28 cellular contexts compared by ENCODE assay signal in the genomic region with DNA sequence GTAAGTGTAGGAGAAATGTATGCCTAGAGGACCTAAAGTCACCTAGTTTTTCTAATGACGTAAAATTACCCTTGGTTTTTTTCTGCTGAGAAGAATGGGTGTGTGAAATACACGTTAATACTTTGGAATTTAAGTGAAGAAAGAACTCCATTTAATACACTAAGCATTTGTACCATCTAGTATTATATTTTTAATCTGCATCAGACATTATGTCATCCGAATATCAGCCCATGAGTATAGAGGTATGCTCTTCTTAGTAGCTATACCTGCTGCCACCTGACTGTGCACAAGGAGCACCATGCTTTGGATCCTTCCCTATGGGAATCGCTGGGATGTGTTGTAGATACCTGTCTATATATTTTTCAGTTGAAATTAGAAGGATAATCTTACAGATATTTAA.
"Had no signal": no experiment of that assay in that cellular context is flagged by ENCODE, and none has a peak within 500 bp of the region (broad histone marks: within the 10 kb centered on the region; RNA-seq: fewer than 3 reads in every experiment).

No MANE protein-coding gene starts in this region.

- H3K27ac Mint-ChIP-seq: activated CD8-positive, alpha-beta T cell treated with anti-CD3 and anti-CD28 coated beads for 36 hours; activated naive CD8-positive, alpha-beta T cell; activated T-helper 17 cell treated with anti-CD3 and anti-CD28 coated beads, Interleukin-2, amount 50 U/mL, for 72 hours; effector memory CD8-positive, alpha-beta T cell; WTC11 had no signal

- DNase-seq: activated CD4-positive, alpha-beta T cell treated with anti-CD3 and anti-CD28 coated beads for 48 hours; activated CD4-positive, alpha-beta T cell treated with anti-CD3 and anti-CD28 coated beads, Interleukin-2, amount 50 U/mL, for 1 hour; activated CD4-positive, alpha-beta T cell treated with anti-CD3 and anti-CD28 coated beads, Interleukin-2, amount 50 U/mL, for 48 hours; activated CD8-positive, alpha-beta memory T cell treated with anti-CD3 and anti-CD28 coated beads for 24 hours; activated CD8-positive, alpha-beta T cell treated with anti-CD3 and anti-CD28 coated beads for 36 hours; activated effector memory CD4-positive, alpha-beta T cell treated with Interleukin-2 at 50 U/mL for 16 hours; activated gamma-delta T cell treated with Interleukin-2 at 50 U/mL for 16 hours; activated naive CD4-positive, alpha-beta T cell treated with anti-CD3 and anti-CD28 coated beads, Interleukin-2, amount 50 U/mL, for 16 hours; activated naive CD4-positive, alpha-beta T cell treated with Interleukin-2 at 50 U/mL for 16 hours; activated T-cell treated with anti-CD3 and anti-CD28 coated beads, Interleukin-2, amount 50 U/mL, for 4 hours; amniotic stem cell; aorta; brain microvascular endothelial cell; caudate nucleus; cortex of kidney; dermis blood vessel endothelial cell; effector CD4-positive, alpha-beta T cell; effector memory CD8-positive, alpha-beta T cell; foreskin fibroblast; heart right ventricle; T-helper 2 cell had no signal

- H3K27ac ChIP-seq: brain microvascular endothelial cell, gastroesophageal sphincter, hepatocyte, VCaP had no signal

- H3K9me3 ChIP-seq: gastroesophageal sphincter, heart right ventricle had no signal

- H3K36me3 ChIP-seq: brain microvascular endothelial cell, gastroesophageal sphincter had no signal

- H3K4me3 Mint-ChIP-seq: activated CD8-positive, alpha-beta T cell treated with anti-CD3 and anti-CD28 coated beads for 36 hours; activated naive CD8-positive, alpha-beta T cell; activated T-cell treated with anti-CD3 and anti-CD28 coated beads, Interleukin-2, amount 50 U/mL, for 4 hours; activated T-helper 17 cell treated with anti-CD3 and anti-CD28 coated beads, Interleukin-2, amount 50 U/mL, for 72 hours; effector memory CD8-positive, alpha-beta T cell; WTC11 had no signal

- H3K36me3 Mint-ChIP-seq: WTC11 had no signal

- H3K27me3 ChIP-seq: brain microvascular endothelial cell, gastroesophageal sphincter, heart right ventricle, hepatocyte had no signal

- H3K4me3 ChIP-seq: gastroesophageal sphincter, heart right ventricle, hepatocyte had no signal

- H3K9me3 Mint-ChIP-seq: activated CD8-positive, alpha-beta T cell treated with anti-CD3 and anti-CD28 coated beads for 36 hours; activated T-cell treated with anti-CD3 and anti-CD28 coated beads, Interleukin-2, amount 50 U/mL, for 4 hours; activated T-helper 17 cell treated with anti-CD3 and anti-CD28 coated beads, Interleukin-2, amount 50 U/mL, for 72 hours; effector memory CD8-positive, alpha-beta T cell; WTC11 had no signal

- ATAC-seq: activated CD8-positive, alpha-beta T cell treated with anti-CD3 and anti-CD28 coated beads for 36 hours; activated T-cell treated with anti-CD3 and anti-CD28 coated beads, Interleukin-2, amount 50 U/mL, for 4 hours; activated T-helper 17 cell treated with anti-CD3 and anti-CD28 coated beads, Interleukin-2, amount 50 U/mL, for 72 hours; effector memory CD8-positive, alpha-beta T cell; esophagus mucosa; gastroesophageal sphincter; heart right ventricle; WTC11 had no signal

- H3K27me3 Mint-ChIP-seq: activated CD8-positive, alpha-beta T cell treated with anti-CD3 and anti-CD28 coated beads for 36 hours; activated naive CD8-positive, alpha-beta T cell; activated T-helper 17 cell treated with anti-CD3 and anti-CD28 coated beads, Interleukin-2, amount 50 U/mL, for 72 hours; effector memory CD8-positive, alpha-beta T cell had no signal
